Comparison of ENCODE assay signal across 8 cellular contexts in genomic region chr2:178111743-178112142, GRCh38. TPM values are rescaled to one million over a fixed set of nuclear protein-coding genes. Genes with fewer than 3 reads are reported as not detected.
DNase-seq lines count a peak whose midpoint lies in the region; ATAC-seq and TF ChIP-seq lines count a peak whose summit lies in the region.

No MANE protein-coding gene starts in this region.

- H3K27ac ChIP-seq in caudate nucleus (ENCODE audit: low read depth, low read length): peak overlapping the region; percentile 61
- peak overlapping the region; percentile 64 to 71 for H3K27ac ChIP-seq in prostate gland

- no peaks in the 10 kb centered on the region for H3K27me3 ChIP-seq in prostate gland (replicated peaks; ENCODE audit: insufficient read depth)

- intact Hi-C loops in prostate gland (cut with DNase I): loop anchor here (5.0 kb wide), 1 partner anchor 301 kb away; no protein-coding TSS in a partner anchor

- H3K4me3 ChIP-seq in Jurkat, Clone E6-1 (ENCODE audit: low read length): peak overlapping the region; percentile 92
- peak overlapping the region in 1 of 2 donors; percentile 67 for H3K4me3 ChIP-seq in prostate gland

- WGBS in prostate gland: 100% methylated on average over 1 of the region's 1 CpG

- no peak for DNase-seq in Jurkat, Clone E6-1 (ENCODE audit: low read depth, low spot score)
- no peak for DNase-seq in caudate nucleus (lab: John Stamatoyannopoulos, UW)
- DNase-seq in prostate gland (ENCODE audit: low spot score): no peak
- DNase-seq in DMS153 (lab: John Stamatoyannopoulos, UW): no peak
- no peak for DNase-seq in NCI-H2081 (lab: John Stamatoyannopoulos, UW)
- no peak for DNase-seq in NCI-H748 (lab: John Stamatoyannopoulos, UW; ENCODE audit: unreplicated experiment)
- no peak for DNase-seq in GM03348 (ENCODE audit: low spot score)

- TF ChIP-seq CTCF in prostate gland (IDR thresholded peaks at IDR 0.05): no peak

- H3K36me3 ChIP-seq in prostate gland: no peaks in the 10 kb centered on the region

- peak; percentile 0 for ATAC-seq in GM19351 (IDR thresholded peaks at IDR 0.05; ENCODE audit: unreplicated experiment)

- H3K9me3 ChIP-seq in prostate gland: no peaks in the 10 kb centered on the region

- no peak for TF ChIP-seq POLR2A in prostate gland (IDR thresholded peaks at IDR 0.05)

- H3K4me1 ChIP-seq in prostate gland (replicated peaks): no peaks in the 10 kb centered on the region

RNA-seq across cellular contexts. Expression of gene RBM45, which starts 0.5 kb away (rescaled TPM):
- 11.9 TPM for polyA plus RNA-seq in Jurkat, Clone E6-1 (2012; ENCODE audit: insufficient read depth, insufficient read length)
- total RNA-seq in prostate gland: 10 to 100 TPM in 1 of 2 donors, 1 to 10 TPM in 1; 9.7 to 19.0 TPM

RNA-seq across cellular contexts. Expression of gene PDE11A, which starts 39.2 kb away (rescaled TPM):
- not detected for polyA plus RNA-seq in Jurkat, Clone E6-1 (2012; ENCODE audit: insufficient read depth, insufficient read length)
- total RNA-seq in prostate gland: 10 to 100 TPM; 14.9 to 26.6 TPM
